Comparison of ENCODE assay signal across 18 cellular contexts in the genomic region with DNA sequence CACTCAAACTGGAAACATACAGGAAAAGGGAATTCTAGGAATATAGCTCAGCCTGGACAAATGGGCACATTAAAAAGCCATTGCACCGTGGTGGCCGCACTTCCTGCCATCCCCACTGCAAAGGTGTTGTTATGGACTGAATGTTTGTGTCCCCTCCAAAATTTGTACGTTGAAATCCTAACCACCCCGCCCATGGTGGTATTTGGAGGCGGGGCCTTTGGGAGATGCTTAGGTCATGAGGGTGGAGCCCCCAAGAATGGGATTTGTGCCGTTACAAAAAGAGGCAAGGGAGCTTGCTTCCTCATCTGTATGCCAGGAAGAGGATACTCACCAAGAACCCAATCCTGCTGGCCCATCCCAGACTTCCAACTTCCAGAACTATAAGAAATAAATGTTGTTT. TPM values are rescaled to one million over a fixed set of nuclear protein-coding genes. Genes with fewer than 3 reads are reported as not detected.
DNase-seq lines count a peak whose midpoint lies in the region; TF ChIP-seq lines count a peak whose summit lies in the region.
"Had no signal": no experiment of that assay in that cellular context is flagged by ENCODE, and none has a peak within 500 bp of the region (broad histone marks: within the 10 kb centered on the region; RNA-seq: fewer than 3 reads in every experiment).

No MANE protein-coding gene starts in this region.

- no peaks in the 10 kb centered on the region for H3K79me2 ChIP-seq in mesendoderm (ENCODE audit: control insufficient read depth, insufficient read depth, low read length)

- H3K27me3 ChIP-seq in breast epithelium (no peaks in the 10 kb centered on the region), mesendoderm (ENCODE audit: insufficient read depth, low read length, poor library complexity) (no peaks in the 10 kb centered on the region)
- H3K27me3 ChIP-seq: esophagus muscularis mucosa, upper lobe of right lung had no signal

- no TSS peak for BruUV-seq in MCF 10A (replicated peaks; lab: Mats Ljungman, UMichigan)

- TF ChIP-seq CTCF in MCF 10A (IDR thresholded peaks at IDR 0.05; ENCODE audit: unreplicated experiment): no peak
- no peak for TF ChIP-seq CTCF in breast epithelium (IDR thresholded peaks at IDR 0.05)

- H2AK5ac ChIP-seq in mesendoderm (ENCODE audit: low read length): no peak overlapping the region

- no peaks in the 10 kb centered on the region for H3K79me1 ChIP-seq in mesendoderm (ENCODE audit: low read length)

- intact Hi-C loops in MCF 10A (cut with micrococcal nuclease) (no loop called here), breast epithelium (cut with DNase I; ENCODE audit: low total_unique reads) (no loop called here)
- intact Hi-C loops in activated T-helper 2 cell treated with anti-CD3 and anti-CD28 coated beads, Interferon-gamma antibody, Interleukin-2, Interleukin-4, amounts not matched to agents 10 μg/mL and 5 μg/mL and 100 μg/mL, durations not matched to agents 14 hours and 24 hours and 36 hours (cut with micrococcal nuclease): loop anchor here (10.0 kb wide), 1 partner anchor 376 kb away; no protein-coding TSS in a partner anchor

- H4K5ac ChIP-seq in mesendoderm (ENCODE audit: low read length): no peak overlapping the region

- WGBS in mesendoderm (ENCODE audit: extremely low coverage, insufficient coverage, low lambda C conversion rate): no CpG with 5 or more reads among the region's 6 CpGs

- H3K18ac ChIP-seq in mesendoderm (ENCODE audit: low read length): no peak overlapping the region

- H3K27ac Mint-ChIP-seq in MCF 10A (ENCODE audit: low read depth, unreplicated experiment): peak overlapping the region; percentile 91
- no peak overlapping the region for H3K27ac Mint-ChIP-seq in activated T-helper 2 cell treated with anti-CD3 and anti-CD28 coated beads, Interferon-gamma antibody, Interleukin-2, Interleukin-4, amounts not matched to agents 10 μg/mL and 5 μg/mL and 100 μg/mL, durations not matched to agents 14 hours and 24 hours and 36 hours
- H3K27ac Mint-ChIP-seq: stimulated activated naive B cell treated with anti-CD40 and anti-IgM and Interleukin-4, amounts not matched to agents 10 μg/mL and 1 μg/mL and 100 μg/mL, for 72 hours had no signal

- H4K8ac ChIP-seq in mesendoderm (ENCODE audit: low read depth, low read length): no peak overlapping the region

- no peak for TF ChIP-seq POLR2A in breast epithelium (IDR thresholded peaks at IDR 0.05)

- H3K4me2 ChIP-seq in mesendoderm (ENCODE audit: low read length): no peak overlapping the region

- H3K4me1 ChIP-seq in breast epithelium (no peaks in the 10 kb centered on the region), mesendoderm (ENCODE audit: control insufficient read depth, low read depth, low read length) (peaks cover 2% of the 10 kb centered on the region)

- no peak overlapping the region for H2BK120ac ChIP-seq in mesendoderm (ENCODE audit: low read depth, low read length)

- DNase-seq in MCF 10A (ENCODE audit: unreplicated experiment): no peak
- DNase-seq in breast epithelium (ENCODE audit: low spot score in 2 of 2): no peak
- DNase-seq in activated T-helper 2 cell treated with anti-CD3 and anti-CD28 coated beads, Interferon-gamma antibody, Interleukin-2, Interleukin-4, amounts not matched to agents 10 μg/mL and 5 μg/mL and 100 μg/mL, durations not matched to agents 14 hours and 24 hours and 36 hours (ENCODE audit: low spot score): no peak
- DNase-seq in mesendoderm: peak; percentile 11
- DNase-seq in inferior parietal cortex (ENCODE audit: extremely low spot score): no peak
- no peak for DNase-seq in NOMO-1 treated with dmso at 0.1 percent for 144 hours (lab: John Stamatoyannopoulos, UW; ENCODE audit: unreplicated experiment)
- DNase-seq in HK-2 (ENCODE audit: unreplicated experiment): no peak
- no peak for DNase-seq in NK-92 treated with Interleukin-12 subunit alpha and Interleukin-12 subunit beta, amount 100 ng/mL, for 24 hours (lab: John Stamatoyannopoulos, UW)
- DNase-seq: activated CD4-positive, alpha-beta T cell treated with anti-CD3 and anti-CD28 coated beads for 48 hours; activated T-cell treated with anti-CD3 and anti-CD28 coated beads, Interleukin-2, amount 50 U/mL, for 4 hours; head of caudate nucleus; KBM-7; midbrain; NCI-H1092 treated with DMSO at 0.1 percent for 48 hours; NCI-H2171 treated with DMSO at 0.1 percent for 48 hours; stimulated activated naive B cell treated with anti-CD40 and anti-IgM and Interleukin-4, amounts not matched to agents 10 μg/mL and 1 μg/mL and 100 μg/mL, for 72 hours; upper lobe of right lung had no signal

- POLR2A ChIA-PET in MCF 10A (lab: Yijun Ruan, JAX): interaction anchor here (0.6 to 6.7 kb wide), 8 partner anchors 7 to 384 kb away, joined by 3 to 226 read pairs (median 10); partner anchors contain the start of genes ATPSCKMT, CCT5 and MARCHF6

- no peaks in the 10 kb centered on the region for H3K9me3 Mint-ChIP-seq in MCF 10A (ENCODE audit: unreplicated experiment)
- H3K9me3 Mint-ChIP-seq in activated T-helper 2 cell treated with anti-CD3 and anti-CD28 coated beads, Interferon-gamma antibody, Interleukin-2, Interleukin-4, amounts not matched to agents 10 μg/mL and 5 μg/mL and 100 μg/mL, durations not matched to agents 14 hours and 24 hours and 36 hours: no peaks in the 10 kb centered on the region
- H3K9me3 Mint-ChIP-seq: activated T-cell treated with anti-CD3 and anti-CD28 coated beads, Interleukin-2, amount 50 U/mL, for 4 hours; stimulated activated naive B cell treated with anti-CD40 and anti-IgM and Interleukin-4, amounts not matched to agents 10 μg/mL and 1 μg/mL and 100 μg/mL, for 72 hours had no signal

- H3K4me3 ChIP-seq in breast epithelium: no peak overlapping the region
- H3K4me3 ChIP-seq in mesendoderm (ENCODE audit: low read length): no peak overlapping the region
- H3K4me3 ChIP-seq: esophagus muscularis mucosa, upper lobe of right lung had no signal

- H3K27me3 Mint-ChIP-seq in MCF 10A (ENCODE audit: insufficient read depth, unreplicated experiment): no peaks in the 10 kb centered on the region
- peaks cover 37% of the 10 kb centered on the region for H3K27me3 Mint-ChIP-seq in activated T-helper 2 cell treated with anti-CD3 and anti-CD28 coated beads, Interferon-gamma antibody, Interleukin-2, Interleukin-4, amounts not matched to agents 10 μg/mL and 5 μg/mL and 100 μg/mL, durations not matched to agents 14 hours and 24 hours and 36 hours (ENCODE audit: low read depth)

- no peak overlapping the region for H3K56ac ChIP-seq in mesendoderm (ENCODE audit: low read length)

- H3K36me3 Mint-ChIP-seq in MCF 10A (ENCODE audit: insufficient read depth, unreplicated experiment): peaks cover 1% of the 10 kb centered on the region
- H3K36me3 Mint-ChIP-seq in activated T-helper 2 cell treated with anti-CD3 and anti-CD28 coated beads, Interferon-gamma antibody, Interleukin-2, Interleukin-4, amounts not matched to agents 10 μg/mL and 5 μg/mL and 100 μg/mL, durations not matched to agents 14 hours and 24 hours and 36 hours (ENCODE audit: low read depth): no peaks in the 10 kb centered on the region

- peaks cover 40% of the 10 kb centered on the region for H3K4me1 Mint-ChIP-seq in MCF 10A (ENCODE audit: insufficient read depth, unreplicated experiment)
- peaks cover 7% of the 10 kb centered on the region for H3K4me1 Mint-ChIP-seq in activated T-helper 2 cell treated with anti-CD3 and anti-CD28 coated beads, Interferon-gamma antibody, Interleukin-2, Interleukin-4, amounts not matched to agents 10 μg/mL and 5 μg/mL and 100 μg/mL, durations not matched to agents 14 hours and 24 hours and 36 hours (ENCODE audit: low read depth)

- H3K4ac ChIP-seq in mesendoderm (ENCODE audit: low read depth, low read length): no peak overlapping the region

- H3K4me3 Mint-ChIP-seq in MCF 10A (ENCODE audit: unreplicated experiment): peak overlapping the region; percentile 85
- peak overlapping the region; percentile 32 for H3K4me3 Mint-ChIP-seq in activated T-helper 2 cell treated with anti-CD3 and anti-CD28 coated beads, Interferon-gamma antibody, Interleukin-2, Interleukin-4, amounts not matched to agents 10 μg/mL and 5 μg/mL and 100 μg/mL, durations not matched to agents 14 hours and 24 hours and 36 hours (ENCODE audit: low read depth)
- H3K4me3 Mint-ChIP-seq: activated T-cell treated with anti-CD3 and anti-CD28 coated beads, Interleukin-2, amount 50 U/mL, for 4 hours had no signal

- no peak overlapping the region for H2BK15ac ChIP-seq in mesendoderm (replicated peaks; ENCODE audit: low read depth)

- CTCF ChIA-PET in MCF 10A (lab: Yijun Ruan, JAX): interaction anchor here (0.5 to 1.2 kb wide), 4 partner anchors 17 to 234 kb away, joined by 3 to 7 read pairs (median 3); no protein-coding TSS in a partner anchor

- no peaks in the 10 kb centered on the region for H3K36me3 ChIP-seq in breast epithelium
- H3K36me3 ChIP-seq in mesendoderm (ENCODE audit: control insufficient read depth, insufficient read depth, low read length): no peaks in the 10 kb centered on the region
- H3K36me3 ChIP-seq: esophagus muscularis mucosa, upper lobe of right lung had no signal

- H2BK5ac ChIP-seq in mesendoderm (ENCODE audit: low read length): no peak overlapping the region

- H3K27ac ChIP-seq in breast epithelium (no peak overlapping the region), mesendoderm (ENCODE audit: low read depth, low read length) (no peak overlapping the region)
- H3K27ac ChIP-seq: esophagus muscularis mucosa, upper lobe of right lung had no signal

- H3K9me3 ChIP-seq in breast epithelium: no peaks in the 10 kb centered on the region
- H3K9me3 ChIP-seq: esophagus muscularis mucosa, upper lobe of right lung had no signal

- no peak overlapping the region for H3K23ac ChIP-seq in mesendoderm (ENCODE audit: low read length)

- no peak overlapping the region for H3K9ac ChIP-seq in mesendoderm (ENCODE audit: low read length)

RNA-seq across cellular contexts. Expression of gene CMBL, which starts 1.1 kb away (rescaled TPM):
- total RNA-seq in MCF 10A (2022) (17.6 and 24.9 TPM in 2 replicates), breast epithelium (1 to 10 TPM; 8.2 to 9.4 (median 9.2) TPM)
- 0.23 and 0.25 TPM in 2 replicates for total RNA-seq in activated T-helper 2 cell treated with anti-CD3 and anti-CD28 coated beads, Interferon-gamma antibody, Interleukin-2, Interleukin-4, amounts not matched to agents 10 μg/mL and 5 μg/mL and 100 μg/mL, durations not matched to agents 14 hours and 24 hours and 36 hours
- 9.7 TPM for polyA plus RNA-seq in mesendoderm (2013, experiment 1 of 2)
- polyA plus RNA-seq in mesendoderm (2013, experiment 2 of 2): 10.1 TPM

RNA-seq across cellular contexts. Expression of gene MARCHF6, which starts 44.7 kb away (rescaled TPM):
- 118 and 131 TPM in 2 replicates for total RNA-seq in MCF 10A (2022)
- total RNA-seq in breast epithelium: 100 to 1,000 TPM in 2 of 3 donors, 10 to 100 TPM in 1; 90.8 to 123 (median 121) TPM
- 111 and 116 TPM in 2 replicates for total RNA-seq in activated T-helper 2 cell treated with anti-CD3 and anti-CD28 coated beads, Interferon-gamma antibody, Interleukin-2, Interleukin-4, amounts not matched to agents 10 μg/mL and 5 μg/mL and 100 μg/mL, durations not matched to agents 14 hours and 24 hours and 36 hours
- 33.4 TPM for polyA plus RNA-seq in mesendoderm (2013, experiment 1 of 2)
- polyA plus RNA-seq in mesendoderm (2013, experiment 2 of 2): 31.1 TPM

RNA-seq across cellular contexts. Expression of gene CCT5, which starts 58.8 kb away (rescaled TPM):
- total RNA-seq in MCF 10A (2022) (220 and 322 TPM in 2 replicates), breast epithelium (100 to 1,000 TPM; 151 to 208 (median 180) TPM)
- total RNA-seq in activated T-helper 2 cell treated with anti-CD3 and anti-CD28 coated beads, Interferon-gamma antibody, Interleukin-2, Interleukin-4, amounts not matched to agents 10 μg/mL and 5 μg/mL and 100 μg/mL, durations not matched to agents 14 hours and 24 hours and 36 hours: 494 and 522 TPM in 2 replicates
- 405 TPM for polyA plus RNA-seq in mesendoderm (2013, experiment 1 of 2)
- polyA plus RNA-seq in mesendoderm (2013, experiment 2 of 2): 399 TPM

RNA-seq across cellular contexts. Expression of gene ATPSCKMT, which starts 59.2 kb away (rescaled TPM):
- total RNA-seq in MCF 10A (2022) (14.4 and 15.2 TPM in 2 replicates), breast epithelium (10 to 100 TPM; 15.1 to 23.9 (median 15.7) TPM)
- total RNA-seq in activated T-helper 2 cell treated with anti-CD3 and anti-CD28 coated beads, Interferon-gamma antibody, Interleukin-2, Interleukin-4, amounts not matched to agents 10 μg/mL and 5 μg/mL and 100 μg/mL, durations not matched to agents 14 hours and 24 hours and 36 hours: 24.0 and 25.8 TPM in 2 replicates
- 10.8 TPM for polyA plus RNA-seq in mesendoderm (2013, experiment 1 of 2)
- 10.6 TPM for polyA plus RNA-seq in mesendoderm (2013, experiment 2 of 2)
